In genomic region chr22:31943206-31943975, GRCh38 we compare ENCODE assay signal across 8 cellular contexts. TPM values are rescaled to one million over a fixed set of nuclear protein-coding genes. Genes with fewer than 3 reads are reported as not detected.
A peak's percentile ranks its signal among the peaks of the same experiment; 100 is the strongest.
DNase-seq lines count a peak whose midpoint lies in the region; ATAC-seq and TF ChIP-seq lines count a peak whose summit lies in the region.

No MANE protein-coding gene starts in this region.

- peaks cover 28% of the 10 kb centered on the region for H3K4me1 Mint-ChIP-seq in activated CD4-positive, alpha-beta T cell treated with anti-CD3 and anti-CD28 coated beads, Interleukin-2, amount 10 ng/mL, durations not matched to agents 7 days and 5 days
- H3K4me1 Mint-ChIP-seq in type B pancreatic cell (ENCODE audit: unreplicated experiment) = peaks cover 7% of the 10 kb centered on the region

- WGBS in lung, 2 donors = 42% methylated on average over 15 of the region's 15 CpGs

- no peaks in the 10 kb centered on the region for H3K27me3 Mint-ChIP-seq in activated CD4-positive, alpha-beta T cell treated with anti-CD3 and anti-CD28 coated beads, Interleukin-2, amount 10 ng/mL, durations not matched to agents 7 days and 5 days
- H3K27me3 Mint-ChIP-seq in type B pancreatic cell = no peaks in the 10 kb centered on the region

- H3K9me3 ChIP-seq in lung (ENCODE audit: control insufficient read depth in 2 of 2, insufficient read depth in 1 of 2, low read length in 1 of 2) = no peaks in the 10 kb centered on the region

- no peaks in the 10 kb centered on the region for H3K9me3 Mint-ChIP-seq in activated CD4-positive, alpha-beta T cell treated with anti-CD3 and anti-CD28 coated beads, Interleukin-2, amount 10 ng/mL, durations not matched to agents 7 days and 5 days
- H3K9me3 Mint-ChIP-seq in type B pancreatic cell = no peaks in the 10 kb centered on the region

- DNase-seq in activated CD4-positive, alpha-beta T cell treated with anti-CD3 and anti-CD28 coated beads, Interleukin-2, amount 10 ng/mL, durations not matched to agents 7 days and 5 days = no peak
- DNase-seq in activated CD4-positive, alpha-beta T cell treated with anti-CD3 and anti-CD28 coated beads, Interleukin-2, amount 50 U/mL, for 4 hours = no peak
- DNase-seq in astrocyte of the cerebellum (ENCODE audit: low read depth) = no peak
- no peak for DNase-seq in lung (ENCODE audit: low spot score)
- DNase-seq in type B pancreatic cell (ENCODE audit: extremely low spot score, unreplicated experiment) = no peak
- no peak for DNase-seq in UCSD-AML1 (lab: John Stamatoyannopoulos, UW; ENCODE audit: unreplicated experiment)

- peaks cover 3 to 7% of the 10 kb centered on the region in 2 donors for H3K4me1 ChIP-seq in lung (ENCODE audit: control insufficient read depth in 2 of 2, insufficient read depth in 2 of 2, low read length in 2 of 2)

- H3K4me3 Mint-ChIP-seq in activated CD4-positive, alpha-beta T cell treated with anti-CD3 and anti-CD28 coated beads, Interleukin-2, amount 10 ng/mL, durations not matched to agents 7 days and 5 days = peak overlapping the region; percentile 85
- peak overlapping the region; percentile 93 for H3K4me3 Mint-ChIP-seq in type B pancreatic cell

- no peaks in the 10 kb centered on the region for H3K27me3 ChIP-seq in lung (ENCODE audit: control insufficient read depth, insufficient read depth)

- no peak for TF ChIP-seq CTCF in astrocyte of the cerebellum (IDR thresholded peaks at IDR 0.05; ENCODE audit: low read depth, low read length, missing control alignments)
- TF ChIP-seq CTCF in lung (IDR thresholded peaks at IDR 0.05; ENCODE audit: control extremely low read depth, extremely low read depth) = no peak
- no peak for TF ChIP-seq CTCF in type B pancreatic cell (conservative IDR thresholded peaks at IDR 0.05)

- peak overlapping the region; percentile 90 to 94 for H3K27ac ChIP-seq in lung (ENCODE audit: low read depth in 1 of 2, low read length in 1 of 2)

- peaks cover 11% of the 10 kb centered on the region for H3K36me3 Mint-ChIP-seq in activated CD4-positive, alpha-beta T cell treated with anti-CD3 and anti-CD28 coated beads, Interleukin-2, amount 10 ng/mL, durations not matched to agents 7 days and 5 days (ENCODE audit: low read depth)
- H3K36me3 Mint-ChIP-seq in type B pancreatic cell = peaks cover 8% of the 10 kb centered on the region

- H3K36me3 ChIP-seq in lung (ENCODE audit: control insufficient read depth in 2 of 2, insufficient read depth in 2 of 2, low read length in 2 of 2) = no peaks in the 10 kb centered on the region

- H3K4me3 ChIP-seq in astrocyte of the cerebellum (ENCODE audit: low read depth, low read length) (peak overlapping the region; percentile 90), lung (peak overlapping the region; percentile 24)

- in situ Hi-C loops in astrocyte of the cerebellum (cut with HindIII; ENCODE audit: low sequenced_read_pairs) = no loop called here

- peak overlapping the region; percentile 85 for H3K27ac Mint-ChIP-seq in activated CD4-positive, alpha-beta T cell treated with anti-CD3 and anti-CD28 coated beads, Interleukin-2, amount 10 ng/mL, durations not matched to agents 7 days and 5 days
- H3K27ac Mint-ChIP-seq in type B pancreatic cell = peak overlapping the region; percentile 93

- POLR2A ChIA-PET in activated CD4-positive, alpha-beta T cell treated with anti-CD3 and anti-CD28 coated beads, Interleukin-2, amount 10 ng/mL, durations not matched to agents 7 days and 5 days (lab: Charles Lee) = no interaction called here

- CTCF ChIA-PET in activated CD4-positive, alpha-beta T cell treated with anti-CD3 and anti-CD28 coated beads, Interleukin-2, amount 10 ng/mL, durations not matched to agents 7 days and 5 days (lab: Charles Lee) = interaction anchor here (0.6 to 2.8 kb wide), 3 partner anchors 10 to 27 kb away, joined by 3 to 8 read pairs (median 3); no protein-coding TSS in a partner anchor

- ATAC-seq in lung (ENCODE audit: insufficient read depth, low FRiP score) (no peak), HG03565 (IDR thresholded peaks at IDR 0.05; ENCODE audit: unreplicated experiment) (no peak), GM19467 (IDR thresholded peaks at IDR 0.05; ENCODE audit: unreplicated experiment) (no peak)

RNA-seq across cellular contexts. Expression of gene YWHAH, which starts 0.9 kb away (rescaled TPM):
- total RNA-seq in activated CD4-positive, alpha-beta T cell treated with anti-CD3 and anti-CD28 coated beads, Interleukin-2, amount 10 ng/mL, durations not matched to agents 7 days and 5 days = 100 to 1,000 TPM; 182 to 190 TPM
- total RNA-seq in lung (100 to 1,000 TPM in 1 of 2 donors, 10 to 100 TPM in 1; 50.1 to 151 TPM), type B pancreatic cell (ENCODE audit: low replicate concordance) (97.5 and 110 TPM in 2 replicates)
- 10 to 100 TPM; 89.5 to 90.5 TPM for polyA plus RNA-seq in lung
